ENCODE assay signal across 8 cellular contexts in the genomic region with DNA sequence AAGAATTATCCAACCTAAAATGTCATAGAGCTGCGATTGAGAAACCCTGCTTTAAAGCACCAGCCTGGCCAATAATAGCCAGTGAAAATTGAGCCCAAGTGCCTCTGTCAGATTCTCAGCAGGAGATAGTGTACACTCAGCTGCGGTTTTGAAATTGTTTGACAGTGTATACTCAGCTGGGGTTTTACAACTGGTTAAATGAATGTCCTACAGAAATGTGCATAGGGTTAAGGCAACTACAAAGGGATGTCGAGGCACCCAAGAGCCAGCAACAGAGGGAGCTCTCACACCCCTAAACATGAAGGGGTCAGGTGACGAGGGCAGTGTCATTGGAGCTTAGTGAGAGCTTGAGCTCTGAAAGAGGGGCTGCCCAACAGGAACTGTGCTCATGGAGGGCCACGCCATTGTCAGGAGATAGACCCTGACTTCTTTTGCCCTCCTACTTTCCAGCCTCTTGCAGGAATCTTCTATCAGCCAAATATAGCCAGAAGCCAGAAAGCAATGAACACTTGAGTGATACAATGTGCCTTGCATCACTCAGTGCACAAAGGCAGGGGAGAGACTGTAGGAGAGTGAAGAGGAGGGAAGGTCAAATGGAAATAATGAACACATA. TPM values are rescaled to one million over a fixed set of nuclear protein-coding genes. Genes with fewer than 3 reads are reported as not detected.
A peak's percentile ranks its signal among the peaks of the same experiment; 100 is the strongest.
DNase-seq lines count a peak whose midpoint lies in the region; ATAC-seq, FAIRE-seq and TF ChIP-seq lines count a peak whose summit lies in the region.

No MANE protein-coding gene starts in this region.

- in situ Hi-C loops in ACHN (cut with HindIII; ENCODE audit: low pct_ligation_motif_present, low pct_unique_long_range_greater_than_20kb, low sequenced_read_pairs): no loop called here

- no peaks in the 10 kb centered on the region for H3K9me1 ChIP-seq in endothelial cell of umbilical vein (replicated peaks; ENCODE audit: control insufficient read depth, extremely low read depth, insufficient read depth, low read length)

- H2AFZ ChIP-seq in endothelial cell of umbilical vein (ENCODE audit: low read depth, low read length): no peak overlapping the region

- no peak overlapping the region for H3K4me2 ChIP-seq in endothelial cell of umbilical vein (ENCODE audit: insufficient read depth, low read length)

- H3K4me1 ChIP-seq in endothelial cell of umbilical vein (ENCODE audit: control insufficient read depth, extremely low read depth, insufficient read depth, low read length): no peaks in the 10 kb centered on the region
- H3K4me1 ChIP-seq in rectal smooth muscle tissue (ENCODE audit: control insufficient read depth, insufficient read depth, low read length): peaks cover 8% of the 10 kb centered on the region

- H3K27me3 ChIP-seq in endothelial cell of umbilical vein (ENCODE audit: control insufficient read depth in 2 of 2, insufficient read depth in 2 of 2, low read length in 2 of 2) (peaks cover 0 to 5% of the 10 kb centered on the region in 2 experiments), rectal smooth muscle tissue (ENCODE audit: control insufficient read depth, insufficient read depth, low read length) (no peaks in the 10 kb centered on the region)

- CTCF ChIA-PET in endothelial cell of umbilical vein (lab: Charles Lee): interaction anchor here (1.0 to 1.5 kb wide), 4 partner anchors 80 to 244 kb away, joined by 3 to 6 read pairs (median 4); partner anchors contain the start of gene BOLA3

- no peak overlapping the region for H3K27ac ChIP-seq in endothelial cell of umbilical vein (ENCODE audit: insufficient read depth, low read depth, low read length)
- H3K27ac ChIP-seq in rectal smooth muscle tissue (ENCODE audit: low read depth, low read length): peak overlapping the region; percentile 62

- no TSS peak for BruUV-seq in endothelial cell of umbilical vein (replicated peaks; lab: Mats Ljungman, UMichigan)

- ATAC-seq in GM18909 (IDR thresholded peaks at IDR 0.05; ENCODE audit: poor library complexity, unreplicated experiment) (peak; percentile 65), HG02623 (IDR thresholded peaks at IDR 0.05; ENCODE audit: unreplicated experiment) (no peak)

- intact Hi-C loops in endothelial cell of umbilical vein (cut with micrococcal nuclease): loop anchor here (5.0 kb wide), 1 partner anchor 239 kb away; the partner anchor contains the start of gene BOLA3

- POLR2A ChIA-PET in endothelial cell of umbilical vein (lab: Charles Lee): no interaction called here

- H3K79me2 ChIP-seq in endothelial cell of umbilical vein (ENCODE audit: control insufficient read depth, insufficient read depth, low read length): no peaks in the 10 kb centered on the region

- no peaks in the 10 kb centered on the region for H4K20me1 ChIP-seq in endothelial cell of umbilical vein (replicated peaks; ENCODE audit: control insufficient read depth, extremely low read depth, insufficient read depth, low read length)

- no peak for FAIRE-seq in endothelial cell of umbilical vein (lab: Jason Lieb, UNC)

- H3K4me3 ChIP-seq in endothelial cell of umbilical vein (replicated peaks in 1 of 3; ENCODE audit: insufficient read depth in 1 of 3, low read depth in 1 of 3, low read length in 3 of 3) (no peak overlapping the region), rectal smooth muscle tissue (ENCODE audit: low read length) (no peak overlapping the region)

- DNase-seq in ACHN: peak; percentile 21
- peak; percentile 98 for DNase-seq in NCI-H146 treated with DMSO at 0.1 percent for 48 hours (lab: John Stamatoyannopoulos, UW; ENCODE audit: unreplicated experiment)
- peak; percentile 40 for DNase-seq in activated CD4-positive, alpha-beta T cell treated with anti-CD3 and anti-CD28 coated beads for 1 hour
- DNase-seq in endothelial cell of umbilical vein (ENCODE audit: low read depth, low spot score): no peak
- no peak for DNase-seq in EL

- no peak for TF ChIP-seq POLR2A in endothelial cell of umbilical vein (IDR thresholded peaks at IDR 0.05; ENCODE audit: low read depth, low read length)

- H3K9ac ChIP-seq in endothelial cell of umbilical vein (replicated peaks; ENCODE audit: extremely low read depth, insufficient read depth, low read length): no peak overlapping the region
- H3K9ac ChIP-seq in rectal smooth muscle tissue (ENCODE audit: low read length): no peak overlapping the region

- dilution Hi-C loops in endothelial cell of umbilical vein (cut with MboI; ENCODE audit: extremely low pct_ligation_motif_present, low sequenced_read_pairs): no loop called here

- H3K9me3 ChIP-seq in endothelial cell of umbilical vein (replicated peaks; ENCODE audit: control insufficient read depth, insufficient read depth, low read length): no peaks in the 10 kb centered on the region

- TF ChIP-seq CTCF in endothelial cell of umbilical vein (IDR thresholded peaks at IDR 0.05; ENCODE audit: extremely low read depth in 1 of 2, insufficient read depth in 1 of 2, low read depth in 1 of 2, low read length in 2 of 2): peak; percentile 8 to 9

- H3K36me3 ChIP-seq in endothelial cell of umbilical vein (ENCODE audit: control insufficient read depth in 2 of 2, extremely low read depth in 1 of 2, insufficient read depth in 2 of 2, low read length in 2 of 2) (no peaks in the 10 kb centered on the region), rectal smooth muscle tissue (ENCODE audit: control insufficient read depth, insufficient read depth, low read length) (peaks cover 18% of the 10 kb centered on the region)

TF ChIP-seq in endothelial cell of umbilical vein, 7 proteins besides CTCF, POLR2A, EP300 and RAD21:
- no peak for TF ChIP-seq GATA2 (IDR thresholded peaks at IDR 0.05; ENCODE audit: insufficient read depth, insufficient read length, low read depth, low read length)

RNA-seq across cellular contexts. Expression of gene ACTG2, which starts 15.1 kb away (rescaled TPM):
- not detected in 2 replicates for total RNA-seq in endothelial cell of umbilical vein
- not detected in 2 replicates for polyA plus RNA-seq in endothelial cell of umbilical vein
- not detected in 2 replicates for polyA plus RNA-seq in endothelial cell of umbilical vein (2011; cell fraction: cytosol; rRNA removed)
- not detected in 2 replicates for polyA plus RNA-seq in endothelial cell of umbilical vein (2011; cell fraction: nucleus; rRNA removed)
- polyA plus RNA-seq in endothelial cell of umbilical vein (2012): not detected in 2 replicates
- not detected in 2 replicates for polyA minus RNA-seq in endothelial cell of umbilical vein
- not detected for polyA minus RNA-seq in endothelial cell of umbilical vein (2011; cell fraction: cytosol; rRNA and poly(A)+ RNA removed)
- polyA minus RNA-seq in endothelial cell of umbilical vein (2011; cell fraction: nucleus; rRNA and poly(A)+ RNA removed): not detected in 2 replicates

RNA-seq across cellular contexts. Expression of gene DGUOK, which starts 18.7 kb away (rescaled TPM):
- total RNA-seq in endothelial cell of umbilical vein: 51.8 and 58.8 TPM in 2 replicates
- 68.7 and 77.5 TPM in 2 replicates for polyA plus RNA-seq in endothelial cell of umbilical vein
- 85.8 and 99.0 TPM in 2 replicates for polyA plus RNA-seq in endothelial cell of umbilical vein (2011; cell fraction: cytosol; rRNA removed)
- polyA plus RNA-seq in endothelial cell of umbilical vein (2011; cell fraction: nucleus; rRNA removed): 37.5 and 40.0 TPM in 2 replicates
- polyA plus RNA-seq in endothelial cell of umbilical vein (2012): 77.6 and 82.7 TPM in 2 replicates
- polyA minus RNA-seq in endothelial cell of umbilical vein: 18.6 and 19.3 TPM in 2 replicates
- polyA minus RNA-seq in endothelial cell of umbilical vein (2011; cell fraction: cytosol; rRNA and poly(A)+ RNA removed): 24.8 TPM
- polyA minus RNA-seq in endothelial cell of umbilical vein (2011; cell fraction: nucleus; rRNA and poly(A)+ RNA removed): 16.0 and 19.5 TPM in 2 replicates

Comparison
In these comparisons a context has a peak if more than half of its experiments do, and no peak if none do; other contexts are left out.
1. DNase-seq: peak in ACHN (single experiment), NCI-H146 treated with DMSO at 0.1 percent for 48 hours (single experiment) and activated CD4-positive, alpha-beta T cell treated with anti-CD3 and anti-CD28 coated beads for 1 hour (single experiment); none in endothelial cell of umbilical vein (single experiment) and EL (single experiment).